ENCODE assay signal across 21 cellular contexts in genomic region chr5:120257358-120257971, GRCh38.
A peak's percentile ranks its signal among the peaks of the same experiment; 100 is the strongest.
DNase-seq lines count a peak whose midpoint lies in the region; ATAC-seq, FAIRE-seq and TF ChIP-seq lines count a peak whose summit lies in the region.
"Had no signal": no experiment of that assay in that cellular context is flagged by ENCODE, and none has a peak within 500 bp of the region (broad histone marks: within the 10 kb centered on the region; RNA-seq: fewer than 3 reads in every experiment).

No MANE protein-coding gene starts in this region.

- H3F3A ChIP-seq in smooth muscle cell (ENCODE audit: low read depth) = no peaks in the 10 kb centered on the region

- H2AFZ ChIP-seq in OCI-LY3 (ENCODE audit: low read depth, low read length) (no peak overlapping the region), fibroblast of lung (ENCODE audit: low read length) (peak overlapping the region; percentile 58), smooth muscle cell (ENCODE audit: low read depth) (peak overlapping the region; percentile 68)

- peak; percentile 45 for FAIRE-seq in G401.6 (lab: Jason Lieb, UNC)
- FAIRE-seq: GM12878, GM19239, HepG2, RCC 7860 had no signal

- H3K27ac ChIP-seq in OCI-LY3 (ENCODE audit: low read length) (no peak overlapping the region), fibroblast of lung (ENCODE audit: insufficient read depth, low read length) (no peak overlapping the region), smooth muscle cell (ENCODE audit: low read depth) (no peak overlapping the region)
- H3K27ac ChIP-seq in CD4-positive, alpha-beta T cell (ENCODE audit: low read depth, low read length) = no peak overlapping the region

- no peak for DNase-seq in fibroblast of lung (ENCODE audit: low read depth in 2 of 2)
- no peak for DNase-seq in smooth muscle cell (lab: John Stamatoyannopoulos, UW; ENCODE audit: unreplicated experiment)
- DNase-seq in stimulated activated naive CD8-positive, alpha-beta T cell treated with anti-CD3 and anti-CD28 coated beads, Interleukin-15, Interleukin-2, amounts not matched to agents 100 U/mL and 50 U/mL, for 24 hours = no peak
- no peak for DNase-seq in CD4-positive, alpha-beta T cell
- DNase-seq in activated T-helper 2 cell treated with anti-CD3 and anti-CD28 coated beads, Interferon-gamma antibody, Interleukin-2, Interleukin-4, amounts not matched to agents 10 μg/mL and 5 μg/mL and 100 μg/mL, durations not matched to agents 14 hours and 24 hours and 36 hours (ENCODE audit: low spot score) = no peak
- DNase-seq: Calu3; CD4-positive, alpha-beta memory T cell; GOT3; NCI-H1105 treated with DMSO at 0.1 percent for 48 hours; NCI-H187; NCI-H2107; NCI-H2227 treated with DMSO at 0.1 percent for 48 hours; NCI-H510A treated with DMSO at 0.1 percent for 48 hours; NCI-H82 had no signal

- no peaks in the 10 kb centered on the region for H3K27me3 Mint-ChIP-seq in CD4-positive, alpha-beta T cell
- no peaks in the 10 kb centered on the region for H3K27me3 Mint-ChIP-seq in activated T-helper 2 cell treated with anti-CD3 and anti-CD28 coated beads, Interferon-gamma antibody, Interleukin-2, Interleukin-4, amounts not matched to agents 10 μg/mL and 5 μg/mL and 100 μg/mL, durations not matched to agents 14 hours and 24 hours and 36 hours (ENCODE audit: low read depth)
- H3K27me3 Mint-ChIP-seq: CD4-positive, alpha-beta memory T cell had no signal

- H3K9ac ChIP-seq in OCI-LY3 (ENCODE audit: low read length) (no peak overlapping the region), fibroblast of lung (ENCODE audit: insufficient read depth, low read length) (no peak overlapping the region), smooth muscle cell (ENCODE audit: low read depth) (no peak overlapping the region)

- H3K4me3 ChIP-seq in OCI-LY3 (ENCODE audit: low read length) (no peak overlapping the region), fibroblast of lung (replicated peaks in 1 of 4; ENCODE audit: control extremely low read depth in 1 of 4, insufficient read depth in 1 of 4, low read depth in 3 of 4, low read length in 4 of 4) (no peak overlapping the region), smooth muscle cell (no peak overlapping the region)
- H3K4me3 ChIP-seq: GM12878 had no signal

- no peak overlapping the region for H3K4me3 Mint-ChIP-seq in CD4-positive, alpha-beta T cell
- H3K4me3 Mint-ChIP-seq in activated T-helper 2 cell treated with anti-CD3 and anti-CD28 coated beads, Interferon-gamma antibody, Interleukin-2, Interleukin-4, amounts not matched to agents 10 μg/mL and 5 μg/mL and 100 μg/mL, durations not matched to agents 14 hours and 24 hours and 36 hours (ENCODE audit: low read depth) = no peak overlapping the region
- H3K4me3 Mint-ChIP-seq: CD4-positive, alpha-beta memory T cell had no signal

- H3K4me2 ChIP-seq in OCI-LY3 (ENCODE audit: low read length) (peak overlapping the region; percentile 39), fibroblast of lung (ENCODE audit: extremely low read depth, insufficient read depth, low read length) (no peak overlapping the region), smooth muscle cell (no peak overlapping the region)

- H3K27me3 ChIP-seq in OCI-LY3 (ENCODE audit: low read depth, low read length) (no peaks in the 10 kb centered on the region), fibroblast of lung (ENCODE audit: control insufficient read depth, insufficient read depth, low read length) (no peaks in the 10 kb centered on the region), smooth muscle cell (ENCODE audit: low read depth) (no peaks in the 10 kb centered on the region)
- H3K27me3 ChIP-seq in CD4-positive, alpha-beta T cell (ENCODE audit: control insufficient read depth, insufficient read depth, low read length) = no peaks in the 10 kb centered on the region

- H3K9me3 ChIP-seq in OCI-LY3 (ENCODE audit: insufficient read depth, low read length) = no peaks in the 10 kb centered on the region
- no peaks in the 10 kb centered on the region for H3K9me3 ChIP-seq in fibroblast of lung (ENCODE audit: control insufficient read depth, insufficient read depth, low read depth, low read length)
- H3K9me3 ChIP-seq in smooth muscle cell (replicated peaks; ENCODE audit: low read depth) = no peaks in the 10 kb centered on the region
- no peaks in the 10 kb centered on the region for H3K9me3 ChIP-seq in CD4-positive, alpha-beta T cell (ENCODE audit: control insufficient read depth, low read length)

- H3K9me3 Mint-ChIP-seq in CD4-positive, alpha-beta T cell = no peaks in the 10 kb centered on the region
- H3K9me3 Mint-ChIP-seq in activated T-helper 2 cell treated with anti-CD3 and anti-CD28 coated beads, Interferon-gamma antibody, Interleukin-2, Interleukin-4, amounts not matched to agents 10 μg/mL and 5 μg/mL and 100 μg/mL, durations not matched to agents 14 hours and 24 hours and 36 hours = no peaks in the 10 kb centered on the region

- H4K20me1 ChIP-seq in OCI-LY3 (ENCODE audit: insufficient read depth, low read length) (no peaks in the 10 kb centered on the region), fibroblast of lung (ENCODE audit: control insufficient read depth, extremely low read depth, insufficient read depth, low read length) (no peaks in the 10 kb centered on the region), smooth muscle cell (ENCODE audit: low read depth) (no peaks in the 10 kb centered on the region)

- intact Hi-C loops in CD4-positive, alpha-beta T cell (cut with DNase I, micrococcal nuclease) = no loop called here
- intact Hi-C loops in activated T-helper 2 cell treated with anti-CD3 and anti-CD28 coated beads, Interferon-gamma antibody, Interleukin-2, Interleukin-4, amounts not matched to agents 10 μg/mL and 5 μg/mL and 100 μg/mL, durations not matched to agents 14 hours and 24 hours and 36 hours (cut with micrococcal nuclease) = no loop called here

- H3K79me2 ChIP-seq in OCI-LY3 (ENCODE audit: low read length) (no peaks in the 10 kb centered on the region), fibroblast of lung (ENCODE audit: control insufficient read depth, insufficient read depth, low read length) (no peaks in the 10 kb centered on the region), smooth muscle cell (ENCODE audit: low read depth) (no peaks in the 10 kb centered on the region)

- no peaks in the 10 kb centered on the region for H3K36me3 ChIP-seq in OCI-LY3 (replicated peaks; ENCODE audit: low read depth, low read length)
- no peaks in the 10 kb centered on the region for H3K36me3 ChIP-seq in fibroblast of lung (ENCODE audit: control insufficient read depth, insufficient read depth, low read length)
- no peaks in the 10 kb centered on the region for H3K36me3 ChIP-seq in smooth muscle cell (ENCODE audit: low read depth)

- POLR2A ChIA-PET in CD4-positive, alpha-beta T cell (lab: Charles Lee) = no interaction called here

- no peak for ATAC-seq in GM19023 (IDR thresholded peaks at IDR 0.05; ENCODE audit: unreplicated experiment)
- no peak for ATAC-seq in stimulated activated naive CD8-positive, alpha-beta T cell treated with anti-CD3 and anti-CD28 coated beads, Interleukin-15, Interleukin-2, amounts not matched to agents 100 U/mL and 50 U/mL, for 24 hours
- ATAC-seq in CD4-positive, alpha-beta T cell (ENCODE audit: poor library complexity) = no peak
- ATAC-seq: HepG2 had no signal

- WGBS in smooth muscle cell (ENCODE audit: low lambda C conversion rate) = 87% methylated on average over 3 of the region's 3 CpGs

- H3K4me1 ChIP-seq in OCI-LY3 (ENCODE audit: low read length) (peaks cover 8% of the 10 kb centered on the region), fibroblast of lung (ENCODE audit: control insufficient read depth, extremely low read depth, insufficient read depth, low read length) (no peaks in the 10 kb centered on the region), smooth muscle cell (ENCODE audit: low read depth) (no peaks in the 10 kb centered on the region)

- H3K27ac Mint-ChIP-seq in CD4-positive, alpha-beta T cell = no peak overlapping the region
- no peak overlapping the region for H3K27ac Mint-ChIP-seq in activated T-helper 2 cell treated with anti-CD3 and anti-CD28 coated beads, Interferon-gamma antibody, Interleukin-2, Interleukin-4, amounts not matched to agents 10 μg/mL and 5 μg/mL and 100 μg/mL, durations not matched to agents 14 hours and 24 hours and 36 hours
- H3K27ac Mint-ChIP-seq: CD4-positive, alpha-beta memory T cell had no signal

- no peak for TF ChIP-seq CTCF in OCI-LY3 (IDR thresholded peaks at IDR 0.05; ENCODE audit: low read depth, low read length)
- TF ChIP-seq CTCF in fibroblast of lung (conservative IDR thresholded peaks at IDR 0.05 in 1 of 2, IDR thresholded peaks at IDR 0.05 in 1 of 2; ENCODE audit: low read depth in 1 of 2, low read length in 2 of 2) = no peak
- no peak for TF ChIP-seq CTCF in smooth muscle cell (IDR thresholded peaks at IDR 0.05; ENCODE audit: borderline replicate concordance, insufficient read depth, poor library complexity, severe bottlenecking)
- TF ChIP-seq CTCF in CD4-positive, alpha-beta T cell (IDR thresholded peaks at IDR 0.05) = no peak

- CTCF ChIA-PET in CD4-positive, alpha-beta T cell (lab: Charles Lee) = no interaction called here

- no peaks in the 10 kb centered on the region for H3K4me1 Mint-ChIP-seq in CD4-positive, alpha-beta T cell (ENCODE audit: low read depth)
- no peaks in the 10 kb centered on the region for H3K4me1 Mint-ChIP-seq in activated T-helper 2 cell treated with anti-CD3 and anti-CD28 coated beads, Interferon-gamma antibody, Interleukin-2, Interleukin-4, amounts not matched to agents 10 μg/mL and 5 μg/mL and 100 μg/mL, durations not matched to agents 14 hours and 24 hours and 36 hours (ENCODE audit: low read depth)
- H3K4me1 Mint-ChIP-seq: CD4-positive, alpha-beta memory T cell had no signal

- no peaks in the 10 kb centered on the region for H3K36me3 Mint-ChIP-seq in CD4-positive, alpha-beta T cell (ENCODE audit: low read depth)
- no peaks in the 10 kb centered on the region for H3K36me3 Mint-ChIP-seq in activated T-helper 2 cell treated with anti-CD3 and anti-CD28 coated beads, Interferon-gamma antibody, Interleukin-2, Interleukin-4, amounts not matched to agents 10 μg/mL and 5 μg/mL and 100 μg/mL, durations not matched to agents 14 hours and 24 hours and 36 hours (ENCODE audit: low read depth)
- H3K36me3 Mint-ChIP-seq: CD4-positive, alpha-beta memory T cell had no signal
